1 cellular context compared by ENCODE assay signal in the genomic region with DNA sequence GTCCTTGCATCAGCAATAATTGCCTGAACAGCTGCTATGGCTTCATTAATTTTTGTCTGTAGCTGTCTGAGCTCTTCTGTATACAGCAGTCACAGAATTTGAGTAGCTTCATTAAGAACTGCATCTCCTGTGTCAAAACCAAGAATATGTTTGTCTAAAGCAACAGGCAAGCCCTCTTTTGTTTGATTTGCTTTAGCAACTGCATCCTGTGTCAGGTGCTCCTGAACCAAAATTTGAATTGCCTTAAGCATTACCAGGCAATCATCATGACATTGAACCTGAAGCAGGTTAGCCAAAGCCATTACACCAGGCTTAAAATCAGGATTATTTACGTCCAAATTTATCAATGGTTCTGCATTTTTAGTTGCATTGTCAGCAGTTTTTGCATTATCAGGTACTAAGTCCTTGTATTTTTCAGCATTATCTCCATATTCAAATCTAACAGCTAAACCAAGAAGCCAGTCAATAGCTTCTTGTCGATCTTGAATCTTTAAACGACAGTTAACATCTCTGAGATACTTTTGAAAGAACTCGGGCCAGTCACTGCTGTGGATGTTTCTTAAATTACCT.
TF ChIP-seq lines count a peak whose summit lies in the region.

No MANE protein-coding gene starts in this region.

TF ChIP-seq in HepG2, 621 proteins besides CTCF, POLR2A, EP300 and RAD21:
- TF ChIP-seq MAFK (conservative IDR thresholded peaks at IDR 0.05 in 1 of 2, IDR thresholded peaks at IDR 0.05 in 1 of 2; ENCODE audit: low read length in 2 of 2) = peak; percentile 98
- peak; percentile 98 for TF ChIP-seq MAFF (IDR thresholded peaks at IDR 0.05; ENCODE audit: low read depth, low read length)
- TF ChIP-seq, protein P1, sequence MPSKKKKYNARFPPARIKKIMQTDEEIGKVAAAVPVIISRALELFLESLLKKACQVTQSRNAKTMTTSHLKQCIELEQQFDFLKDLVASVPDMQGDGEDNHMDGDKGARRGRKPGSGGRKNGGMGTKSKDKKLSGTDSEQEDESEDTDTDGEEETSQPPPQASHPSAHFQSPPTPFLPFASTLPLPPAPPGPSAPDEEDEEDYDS (CRISPR knock-in tag; IDR thresholded peaks at IDR 0.05) = 0 out of 2 replicates have a peak, but pooled peaks have one; percentile 11
- no peak for TF ChIP-seq MYNN (CRISPR knock-in tag; IDR thresholded peaks at IDR 0.05; ENCODE audit: low read depth)
TF ChIP-seq in HepG2: peak in this region for 3.
